8 cellular contexts compared by ENCODE assay signal in the genomic region with DNA sequence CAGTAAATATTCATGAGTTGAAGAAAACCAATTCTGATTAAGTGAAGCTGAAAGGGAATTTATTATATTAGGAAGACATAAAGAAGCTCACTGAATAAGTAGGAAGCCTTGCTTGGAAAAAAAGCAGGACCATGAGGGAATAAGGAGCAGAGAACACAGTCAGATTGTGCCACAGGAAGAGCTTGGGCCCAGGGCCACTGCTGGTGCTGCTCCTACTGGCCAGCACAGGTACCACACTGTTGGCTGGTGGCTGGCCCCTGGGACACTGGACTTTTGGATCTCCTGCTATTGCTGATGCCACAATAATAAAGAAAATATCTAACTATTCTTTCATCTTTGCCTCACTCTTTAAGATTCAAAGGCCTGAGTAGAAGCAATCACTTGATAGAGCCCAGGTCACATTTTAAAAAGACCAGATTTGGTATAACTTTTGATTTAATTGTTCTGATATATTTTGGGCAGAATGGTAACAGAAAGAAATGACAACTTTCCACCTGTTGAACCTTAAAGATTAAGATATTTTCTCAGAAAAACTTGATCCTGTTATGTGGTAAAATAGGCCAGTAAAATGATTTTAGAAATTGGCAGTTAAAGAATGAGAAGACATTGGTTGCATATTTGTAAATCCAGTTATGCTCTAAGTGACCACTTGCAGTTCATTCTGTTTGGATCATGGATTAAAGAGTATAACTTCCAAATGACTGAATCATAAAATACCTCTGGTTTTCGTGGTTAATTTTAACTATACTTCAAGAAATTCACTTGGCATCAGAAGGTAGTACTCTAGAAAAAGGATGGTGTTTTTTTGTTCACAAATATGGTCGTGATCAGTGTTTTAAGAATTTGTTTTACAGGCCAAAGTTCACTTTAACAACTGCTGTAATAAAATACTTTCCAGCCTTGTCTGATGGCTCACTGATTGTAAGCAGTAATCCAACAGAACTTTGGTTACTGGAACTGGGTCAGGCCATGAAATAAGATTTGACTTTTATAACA.
DNase-seq lines count a peak whose midpoint lies in the region; ATAC-seq and TF ChIP-seq lines count a peak whose summit lies in the region.

No MANE protein-coding gene starts in this region.

- no peaks in the 10 kb centered on the region for H3K9me3 Mint-ChIP-seq in activated T-helper 1 cell treated with anti-CD3 and anti-CD28 coated beads, Interleukin-12 subunit alpha, Interleukin-12 subunit beta, Interleukin-2, Interleukin-4 antibody, amounts not matched to agents 30 ng/mL and 10 ng/mL and 1 ng/mL, durations not matched to agents 14 hours and 24 hours and 36 hours

- TF ChIP-seq CTCF in C4-2B (conservative IDR thresholded peaks at IDR 0.05): peak; percentile 79
- peak; percentile 68 for TF ChIP-seq CTCF in retinal pigment epithelial cell (conservative IDR thresholded peaks at IDR 0.05; ENCODE audit: low read depth, low read length)

- intact Hi-C loops in activated T-helper 1 cell treated with anti-CD3 and anti-CD28 coated beads, Interleukin-12 subunit alpha, Interleukin-12 subunit beta, Interleukin-2, Interleukin-4 antibody, amounts not matched to agents 30 ng/mL and 10 ng/mL and 1 ng/mL, durations not matched to agents 14 hours and 24 hours and 36 hours (cut with micrococcal nuclease): no loop called here

- no peak overlapping the region for H3K4me3 Mint-ChIP-seq in activated T-helper 1 cell treated with anti-CD3 and anti-CD28 coated beads, Interleukin-12 subunit alpha, Interleukin-12 subunit beta, Interleukin-2, Interleukin-4 antibody, amounts not matched to agents 30 ng/mL and 10 ng/mL and 1 ng/mL, durations not matched to agents 14 hours and 24 hours and 36 hours

- no peaks in the 10 kb centered on the region for H3K4me1 Mint-ChIP-seq in activated T-helper 1 cell treated with anti-CD3 and anti-CD28 coated beads, Interleukin-12 subunit alpha, Interleukin-12 subunit beta, Interleukin-2, Interleukin-4 antibody, amounts not matched to agents 30 ng/mL and 10 ng/mL and 1 ng/mL, durations not matched to agents 14 hours and 24 hours and 36 hours (ENCODE audit: low read depth)

- peaks cover 2% of the 10 kb centered on the region for H3K36me3 Mint-ChIP-seq in activated T-helper 1 cell treated with anti-CD3 and anti-CD28 coated beads, Interleukin-12 subunit alpha, Interleukin-12 subunit beta, Interleukin-2, Interleukin-4 antibody, amounts not matched to agents 30 ng/mL and 10 ng/mL and 1 ng/mL, durations not matched to agents 14 hours and 24 hours and 36 hours (ENCODE audit: low read depth)

- no peak overlapping the region for H3K27ac Mint-ChIP-seq in activated T-helper 1 cell treated with anti-CD3 and anti-CD28 coated beads, Interleukin-12 subunit alpha, Interleukin-12 subunit beta, Interleukin-2, Interleukin-4 antibody, amounts not matched to agents 30 ng/mL and 10 ng/mL and 1 ng/mL, durations not matched to agents 14 hours and 24 hours and 36 hours

- ATAC-seq in GM21526 (IDR thresholded peaks at IDR 0.05; ENCODE audit: low FRiP score, unreplicated experiment): peak; percentile 60

- H3K27ac ChIP-seq in C4-2B: no peak overlapping the region

- DNase-seq in NCI-H460 (ENCODE audit: extremely low read depth, low read depth) (peak; percentile 6), fibroblast of peridontal ligament (ENCODE audit: extremely low read depth) (peak; percentile 98), retinal pigment epithelial cell (ENCODE audit: low read depth) (peak; percentile 62), NCI-H2107 treated with DMSO at 0.1 percent for 48 hours (lab: John Stamatoyannopoulos, UW; ENCODE audit: unreplicated experiment) (no peak), DMS79 treated with DMSO at 0.1 percent for 48 hours (lab: John Stamatoyannopoulos, UW) (no peak)
- DNase-seq in activated T-helper 1 cell treated with anti-CD3 and anti-CD28 coated beads, Interleukin-12 subunit alpha, Interleukin-12 subunit beta, Interleukin-2, Interleukin-4 antibody, amounts not matched to agents 30 ng/mL and 10 ng/mL and 1 ng/mL, durations not matched to agents 14 hours and 24 hours and 36 hours (ENCODE audit: low spot score): no peak

- no peak overlapping the region for H3K4me3 ChIP-seq in retinal pigment epithelial cell (ENCODE audit: low read length)

- H3K27me3 Mint-ChIP-seq in activated T-helper 1 cell treated with anti-CD3 and anti-CD28 coated beads, Interleukin-12 subunit alpha, Interleukin-12 subunit beta, Interleukin-2, Interleukin-4 antibody, amounts not matched to agents 30 ng/mL and 10 ng/mL and 1 ng/mL, durations not matched to agents 14 hours and 24 hours and 36 hours (ENCODE audit: insufficient read depth): no peaks in the 10 kb centered on the region

Comparison
In these comparisons a context has a peak if more than half of its experiments do, and no peak if none do; other contexts are left out.
1. DNase-seq: peak in NCI-H460 (single experiment), fibroblast of peridontal ligament (single experiment) and retinal pigment epithelial cell (single experiment); none in NCI-H2107 treated with DMSO at 0.1 percent for 48 hours (single experiment), DMS79 treated with DMSO at 0.1 percent for 48 hours (single experiment) and activated T-helper 1 cell treated with anti-CD3 and anti-CD28 coated beads, Interleukin-12 subunit alpha, Interleukin-12 subunit beta, Interleukin-2, Interleukin-4 antibody, amounts not matched to agents 30 ng/mL and 10 ng/mL and 1 ng/mL, durations not matched to agents 14 hours and 24 hours and 36 hours (single experiment).